21 cellular contexts compared by ENCODE assay signal in the genomic region with DNA sequence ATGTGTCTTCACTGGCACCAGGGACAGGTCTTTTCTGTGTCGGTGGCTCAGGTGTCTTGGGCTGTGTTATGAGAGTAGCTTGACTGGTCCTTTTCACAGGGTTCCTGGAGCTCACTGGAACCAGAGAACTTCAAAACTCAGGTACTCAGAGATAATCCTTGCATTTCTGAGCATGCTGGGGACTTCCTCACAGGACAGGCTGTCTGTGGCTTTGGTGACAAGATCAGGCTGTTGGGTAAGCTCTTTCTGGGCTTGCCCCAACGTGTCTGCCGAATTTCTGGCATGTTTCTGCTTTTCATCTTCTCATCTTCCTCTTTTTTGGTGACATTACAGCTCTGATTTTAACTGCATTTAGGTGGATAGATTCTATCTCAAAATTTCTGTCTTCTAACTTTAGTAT.
A peak's percentile ranks its signal among the peaks of the same experiment; 100 is the strongest.
DNase-seq lines count a peak whose midpoint lies in the region; ATAC-seq, FAIRE-seq and TF ChIP-seq lines count a peak whose summit lies in the region.
"Had no signal": no experiment of that assay in that cellular context is flagged by ENCODE, and none has a peak within 500 bp of the region (broad histone marks: within the 10 kb centered on the region; RNA-seq: fewer than 3 reads in every experiment).

No MANE protein-coding gene starts in this region.

- H3K4me2 ChIP-seq in DND-41 (ENCODE audit: insufficient read depth, low read length): peak overlapping the region; percentile 33
- H3K4me2 ChIP-seq: KMS-11 had no signal

- DNase-seq in DND-41 (peak; percentile 85), KBM-7 (peak; percentile 96), SIG-M5 (lab: John Stamatoyannopoulos, UW) (peak; percentile 80), islet precursor cell (peak; percentile 45), colonic mucosa (no peak), mesenteric fat pad (ENCODE audit: low spot score) (no peak), H54 (ENCODE audit: insufficient read length, low spot score) (no peak), immature natural killer cell (no peak)
- DNase-seq: activated CD4-positive, alpha-beta T cell treated with anti-CD3 and anti-CD28 coated beads, Interleukin-2, amount 50 U/mL, for 48 hours; activated T-cell treated with anti-CD3 and anti-CD28 coated beads, Interleukin-2, amount 50 U/mL, for 4 hours; H7; NCI-H1436; ovary; stimulated activated CD4-positive, alpha-beta T cell treated with anti-CD3 and anti-CD28 coated beads, Interleukin-4, amount 100 ng/mL, for 1 hour had no signal

- H3K9me3 ChIP-seq in DND-41 (ENCODE audit: insufficient read depth, low read length, severe bottlenecking) (peaks cover 13% of the 10 kb centered on the region), colonic mucosa (no peaks in the 10 kb centered on the region)
- H3K9me3 ChIP-seq: left lung, ovary had no signal

- no peaks in the 10 kb centered on the region for H3K9me3 Mint-ChIP-seq in immature natural killer cell
- H3K9me3 Mint-ChIP-seq: activated naive CD4-positive, alpha-beta T cell treated with anti-CD3 and anti-CD28 coated beads, Interleukin-2, amount 50 U/mL, for 72 hours had no signal

- H3K4me3 ChIP-seq in DND-41 (ENCODE audit: low read depth in 1 of 2, low read length in 2 of 2): 0 out of 4 replicates have a peak overlapping the region, but pooled peaks of 1 of the 2 experiments have one; percentile 24
- H3K4me3 ChIP-seq in colonic mucosa: no peak overlapping the region
- H3K4me3 ChIP-seq: left lung, ovary had no signal

- FAIRE-seq in H54 (lab: Jason Lieb, UNC): no peak
- FAIRE-seq: colon, TTC549 had no signal

- peaks cover 41% of the 10 kb centered on the region for H3K79me2 ChIP-seq in DND-41 (ENCODE audit: insufficient read depth, low read length)

- peaks cover 44% of the 10 kb centered on the region for H3K4me1 ChIP-seq in DND-41 (ENCODE audit: insufficient read depth, low read length)
- H3K4me1 ChIP-seq in colonic mucosa: no peaks in the 10 kb centered on the region
- H3K4me1 ChIP-seq: foreskin keratinocyte had no signal

- no peaks in the 10 kb centered on the region for H4K20me1 ChIP-seq in DND-41 (ENCODE audit: insufficient read depth, low read length)

- peak overlapping the region; percentile 87 for H3K27ac ChIP-seq in DND-41 (ENCODE audit: low read length)
- H3K27ac ChIP-seq in colonic mucosa: no peak overlapping the region
- H3K27ac ChIP-seq: foreskin keratinocyte, KMS-11, ovary had no signal

- TF ChIP-seq POLR2A in H54 (IDR thresholded peaks at IDR 0.05; ENCODE audit: low read depth, low read length): no peak

- H3K36me3 ChIP-seq in DND-41 (ENCODE audit: insufficient read depth, low read length) (peaks cover 64% of the 10 kb centered on the region), colonic mucosa (no peaks in the 10 kb centered on the region)
- H3K36me3 ChIP-seq: left lung, ovary had no signal

- H3K27me3 ChIP-seq in DND-41 (ENCODE audit: insufficient read depth, low read length, poor library complexity): no peaks in the 10 kb centered on the region
- no peaks in the 10 kb centered on the region for H3K27me3 ChIP-seq in colonic mucosa
- H3K27me3 ChIP-seq: left lung, ovary had no signal

- H3K4me3 Mint-ChIP-seq in immature natural killer cell: no peak overlapping the region
- H3K4me3 Mint-ChIP-seq: activated T-cell treated with anti-CD3 and anti-CD28 coated beads, Interleukin-2, amount 50 U/mL, for 4 hours had no signal

- H3K9ac ChIP-seq in DND-41 (ENCODE audit: low read depth, low read length) (peak overlapping the region; percentile 31), colonic mucosa (ENCODE audit: low read depth in 2 of 2, low read length in 2 of 2) (no peak overlapping the region)
- H3K9ac ChIP-seq: KMS-11 had no signal

- ATAC-seq in DND-41 (ENCODE audit: insufficient read depth, low read depth): peak; percentile 95
- ATAC-seq: activated naive CD4-positive, alpha-beta T cell treated with anti-CD3 and anti-CD28 coated beads, Interleukin-2, amount 50 U/mL, for 72 hours; activated T-cell treated with anti-CD3 and anti-CD28 coated beads, Interleukin-2, amount 50 U/mL, for 4 hours; foreskin keratinocyte; left lung; SK-N-SH treated with all-trans-retinoic acid at 6 μM for 48 hours had no signal

- in situ Hi-C loops in KBM-7 (cut with MboI; ENCODE audit: low pct_unique_long_range_greater_than_20kb, low sequenced_read_pairs): no loop called here

- TF ChIP-seq CTCF in DND-41 (IDR thresholded peaks at IDR 0.05; ENCODE audit: borderline replicate concordance, extremely low read depth, low read length, poor library complexity, severe bottlenecking) (no peak), colonic mucosa (IDR thresholded peaks at IDR 0.05) (no peak)

- no peak overlapping the region for H3K27ac Mint-ChIP-seq in immature natural killer cell

- peaks cover 0 to 10% (median 6%) of the 10 kb centered on the region in 3 donors for H3K36me3 Mint-ChIP-seq in immature natural killer cell

- no peaks in the 10 kb centered on the region for H3K27me3 Mint-ChIP-seq in immature natural killer cell (ENCODE audit: low read depth in 3 of 3)

- intact Hi-C loops in colonic mucosa (cut with DNase I): no loop called here

- no peak overlapping the region; the same call in 1 of the 2 replicates for H2AFZ ChIP-seq in DND-41 (ENCODE audit: low read depth, low read length)

- H3K4me1 Mint-ChIP-seq in immature natural killer cell: no peaks in the 10 kb centered on the region

Comparison
In these comparisons a context has a peak if more than half of its experiments do, and no peak if none do; other contexts are left out.
1. DNase-seq: peak in DND-41 (single experiment), KBM-7 (single experiment), SIG-M5 (single experiment) and islet precursor cell (single experiment); none in colonic mucosa (single experiment), mesenteric fat pad (single experiment), H54 (single experiment) and immature natural killer cell (0 of 3).